12 cellular contexts compared by ENCODE assay signal in the genomic region with DNA sequence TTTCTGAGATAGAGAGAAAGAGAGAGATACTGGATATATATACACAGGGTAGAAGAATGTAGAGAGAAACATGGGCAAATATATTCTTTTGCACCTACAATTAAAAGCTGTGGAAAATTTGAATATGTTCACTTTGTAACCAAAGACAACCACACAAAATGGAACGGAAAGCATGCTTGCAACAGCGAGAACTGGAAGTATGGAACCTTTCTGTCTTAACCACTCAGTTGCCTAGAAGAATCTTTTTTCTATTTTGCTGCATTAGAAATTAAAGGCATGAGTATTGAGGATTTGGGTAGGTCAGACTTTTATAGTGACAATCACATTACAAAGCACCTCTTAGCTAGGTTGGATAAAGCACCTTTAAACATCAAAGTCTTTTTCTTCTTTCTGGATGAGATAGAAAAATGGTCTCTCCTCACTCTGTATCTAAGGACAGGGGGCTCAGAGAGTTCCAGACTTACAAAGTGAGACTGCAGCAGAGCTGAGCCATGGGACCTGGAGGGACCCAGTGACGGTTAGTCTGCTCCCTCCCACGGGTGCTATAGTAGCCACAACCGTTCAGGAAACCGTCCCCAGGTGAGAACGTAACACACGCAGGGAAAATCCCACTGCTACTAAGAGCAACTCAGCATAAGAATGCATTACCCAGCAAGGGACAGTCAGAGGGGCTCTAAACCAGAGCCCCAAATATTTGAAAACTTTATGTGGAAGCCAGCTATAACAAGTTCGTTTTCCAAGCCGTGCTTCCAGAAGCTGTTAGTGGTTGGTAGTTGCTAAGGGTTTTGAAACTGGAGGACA.
A peak's percentile ranks its signal among the peaks of the same experiment; 100 is the strongest.
DNase-seq lines count a peak whose midpoint lies in the region; ATAC-seq and TF ChIP-seq lines count a peak whose summit lies in the region.
"Had no signal": no experiment of that assay in that cellular context is flagged by ENCODE, and none has a peak within 500 bp of the region (broad histone marks: within the 10 kb centered on the region; RNA-seq: fewer than 3 reads in every experiment).

No MANE protein-coding gene starts in this region.

- H3K36me3 Mint-ChIP-seq in activated naive CD4-positive, alpha-beta T cell treated with anti-CD3 and anti-CD28 coated beads, Interleukin-2, amount 10 ng/mL, durations not matched to agents 7 days and 5 days, result peaks cover 88% of the 10 kb centered on the region

- peak; percentile 43 for ATAC-seq in HG02884 (IDR thresholded peaks at IDR 0.05; ENCODE audit: unreplicated experiment)
- no peak for ATAC-seq in upper lobe of right lung
- ATAC-seq in HG03521 (IDR thresholded peaks at IDR 0.05; ENCODE audit: unreplicated experiment), result no peak

- no peaks in the 10 kb centered on the region for H3K4me1 ChIP-seq in upper lobe of right lung

- no peak overlapping the region for H3K4me3 ChIP-seq in upper lobe of right lung
- H3K4me3 ChIP-seq: ovary had no signal

- peak; percentile 50 for DNase-seq in stimulated activated CD4-positive, alpha-beta T cell treated with anti-CD3 and anti-CD28 coated beads, Interleukin-1b, Interleukin-23, amount 100 ng/mL, for 48 hours
- no peak for DNase-seq in stimulated activated CD4-positive, alpha-beta T cell treated with anti-CD3 and anti-CD28 coated beads, Interleukin-4, amount 100 ng/mL, for 1 hour
- DNase-seq in activated naive CD4-positive, alpha-beta T cell treated with anti-CD3 and anti-CD28 coated beads, Interleukin-2, amount 10 ng/mL, durations not matched to agents 7 days and 5 days, result no peak
- no peak for DNase-seq in upper lobe of right lung
- DNase-seq in occipital lobe (lab: John Stamatoyannopoulos, UW), result no peak
- no peak for DNase-seq in NCI-H524 treated with DMSO at 0.1 percent for 48 hours (lab: John Stamatoyannopoulos, UW)
- DNase-seq: hippocampal formation, NCI-H774, ovary had no signal

- H3K27me3 ChIP-seq in upper lobe of right lung, result no peaks in the 10 kb centered on the region
- H3K27me3 ChIP-seq: ovary had no signal

- no peaks in the 10 kb centered on the region for H3K27me3 Mint-ChIP-seq in activated naive CD4-positive, alpha-beta T cell treated with anti-CD3 and anti-CD28 coated beads, Interleukin-2, amount 10 ng/mL, durations not matched to agents 7 days and 5 days

- H3K36me3 ChIP-seq in upper lobe of right lung, result no peaks in the 10 kb centered on the region
- H3K36me3 ChIP-seq: ovary had no signal

- peak overlapping the region; percentile 84 for H3K4me3 Mint-ChIP-seq in activated naive CD4-positive, alpha-beta T cell treated with anti-CD3 and anti-CD28 coated beads, Interleukin-2, amount 10 ng/mL, durations not matched to agents 7 days and 5 days

- H3K27ac Mint-ChIP-seq in activated naive CD4-positive, alpha-beta T cell treated with anti-CD3 and anti-CD28 coated beads, Interleukin-2, amount 10 ng/mL, durations not matched to agents 7 days and 5 days, result peak overlapping the region; percentile 96

- CTCF ChIA-PET in activated naive CD4-positive, alpha-beta T cell treated with anti-CD3 and anti-CD28 coated beads, Interleukin-2, amount 10 ng/mL, durations not matched to agents 7 days and 5 days (lab: Charles Lee), result no interaction called here

- intact Hi-C loops in upper lobe of right lung (cut with DNase I), result no loop called here

- no peaks in the 10 kb centered on the region for H3K9me3 Mint-ChIP-seq in activated naive CD4-positive, alpha-beta T cell treated with anti-CD3 and anti-CD28 coated beads, Interleukin-2, amount 10 ng/mL, durations not matched to agents 7 days and 5 days

- peaks cover 19% of the 10 kb centered on the region for H3K4me1 Mint-ChIP-seq in activated naive CD4-positive, alpha-beta T cell treated with anti-CD3 and anti-CD28 coated beads, Interleukin-2, amount 10 ng/mL, durations not matched to agents 7 days and 5 days

- TF ChIP-seq CTCF in upper lobe of right lung (IDR thresholded peaks at IDR 0.05), result no peak

- H3K9me3 ChIP-seq in upper lobe of right lung, result no peaks in the 10 kb centered on the region
- H3K9me3 ChIP-seq: ovary had no signal

- peak overlapping the region; percentile 32 for H3K27ac ChIP-seq in upper lobe of right lung
- H3K27ac ChIP-seq: C4-2B, ovary had no signal
